Comparison of ENCODE assay signal across 19 cellular contexts in genomic region chr1:118739421-118739930, GRCh38.
"Had no signal": no experiment of that assay in that cellular context is flagged by ENCODE, and none has a peak within 500 bp of the region (broad histone marks: within the 10 kb centered on the region; RNA-seq: fewer than 3 reads in every experiment).

No MANE protein-coding gene starts in this region.

- H3K4me1 Mint-ChIP-seq: neural crest cell had no signal

- H3K27me3 Mint-ChIP-seq: activated CD8-positive, alpha-beta T cell treated with anti-CD3 and anti-CD28 coated beads for 36 hours had no signal

- ATAC-seq: activated CD8-positive, alpha-beta T cell treated with anti-CD3 and anti-CD28 coated beads for 36 hours; activated T-cell treated with anti-CD3 and anti-CD28 coated beads, Interleukin-2, amount 50 U/mL, for 72 hours; gastroesophageal sphincter; left cardiac atrium; mucosa of descending colon had no signal

- H3K36me3 ChIP-seq: cardiac muscle cell, gastroesophageal sphincter, tibial nerve had no signal

- H3K4me3 Mint-ChIP-seq: activated CD8-positive, alpha-beta T cell treated with anti-CD3 and anti-CD28 coated beads for 36 hours; activated T-cell treated with anti-CD3 and anti-CD28 coated beads, Interleukin-2, amount 50 U/mL, for 72 hours; neural crest cell had no signal

- H3K4me3 ChIP-seq: cardiac muscle cell, coronary artery, gastroesophageal sphincter, mucosa of descending colon, skin epidermis, tibial nerve had no signal

- H2AFZ ChIP-seq: parathyroid adenoma had no signal

- H3K27ac ChIP-seq: cardiac muscle cell, coronary artery, gastroesophageal sphincter, parathyroid adenoma, skin epidermis, tibial nerve had no signal

- H3K9me3 Mint-ChIP-seq: neural crest cell had no signal

- H3K9ac ChIP-seq: parathyroid adenoma had no signal

- H3K9me3 ChIP-seq: gastroesophageal sphincter, mucosa of descending colon, tibial nerve had no signal

- H3K79me2 ChIP-seq: parathyroid adenoma had no signal

- DNase-seq: activated CD4-positive, alpha-beta T cell treated with anti-CD3 and anti-CD28 coated beads for 4 hours; activated CD8-positive, alpha-beta memory T cell treated with anti-CD3 and anti-CD28 coated beads, Interleukin-2, amount 50 U/mL, for 4 hours; activated CD8-positive, alpha-beta T cell treated with anti-CD3 and anti-CD28 coated beads for 36 hours; activated gamma-delta T cell treated with Interleukin-2 at 50 U/mL for 16 hours; activated T-cell treated with anti-CD3 and anti-CD28 coated beads, Interleukin-2, amount 50 U/mL, for 72 hours; aorta; effector CD8-positive, alpha-beta T cell; left cardiac atrium; mucosa of descending colon; retina; stimulated activated CD4-positive, alpha-beta T cell treated with anti-CD3 and anti-CD28 coated beads, Interleukin-4, amount 100 ng/mL, for 4 hours; T-helper 9 cell had no signal

- H3K4me1 ChIP-seq: gastroesophageal sphincter, parathyroid adenoma, tibial nerve had no signal

- H3K27me3 ChIP-seq: cardiac muscle cell, gastroesophageal sphincter, tibial nerve had no signal

- H3K27ac Mint-ChIP-seq: activated CD8-positive, alpha-beta T cell treated with anti-CD3 and anti-CD28 coated beads for 36 hours; activated T-cell treated with anti-CD3 and anti-CD28 coated beads, Interleukin-2, amount 50 U/mL, for 72 hours had no signal
